8 cellular contexts compared by ENCODE assay signal in the genomic region with DNA sequence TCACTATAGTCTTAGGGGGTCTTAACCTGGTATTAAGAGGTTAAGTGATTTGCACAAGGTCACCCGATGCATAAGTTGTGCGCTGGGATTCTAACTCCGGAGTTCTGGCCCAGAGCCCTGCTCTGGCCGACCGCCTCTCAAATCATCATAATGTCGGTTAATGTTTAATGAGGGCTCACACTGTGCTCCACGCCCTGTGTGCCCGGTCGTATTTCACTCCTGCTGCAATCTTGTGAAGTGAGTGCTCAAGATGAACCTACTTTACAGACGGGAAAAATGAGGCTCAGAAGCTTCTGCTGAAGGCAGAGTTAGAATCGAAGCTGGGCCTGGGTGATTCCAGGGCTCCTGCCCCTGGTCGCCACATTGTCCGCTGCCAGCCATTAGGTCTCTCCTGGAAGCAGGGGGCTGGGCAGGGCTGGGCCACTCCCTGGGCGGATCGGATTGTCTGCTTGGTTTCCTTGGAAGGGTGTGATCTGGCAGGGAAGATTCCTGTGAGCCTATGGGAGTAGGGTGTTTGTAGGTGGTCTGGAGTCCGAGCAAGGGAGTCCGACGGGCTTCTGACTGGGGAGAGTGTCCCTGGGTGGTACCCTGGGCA. TPM values are rescaled to one million over a fixed set of nuclear protein-coding genes. Genes with fewer than 3 reads are reported as not detected.
DNase-seq lines count a peak whose midpoint lies in the region; ATAC-seq and TF ChIP-seq lines count a peak whose summit lies in the region.

No MANE protein-coding gene starts in this region.

- peaks cover 32% of the 10 kb centered on the region for H3K4me1 Mint-ChIP-seq in activated CD4-positive, alpha-beta T cell treated with anti-CD3 and anti-CD28 coated beads for 36 hours

- H3K27ac Mint-ChIP-seq in activated CD4-positive, alpha-beta T cell treated with anti-CD3 and anti-CD28 coated beads for 36 hours = no peak overlapping the region

- TF ChIP-seq CTCF in fibroblast of lung (conservative IDR thresholded peaks at IDR 0.05 in 1 of 2, IDR thresholded peaks at IDR 0.05 in 1 of 2; ENCODE audit: low read depth in 1 of 2, low read length in 2 of 2) (no peak), prostate gland (IDR thresholded peaks at IDR 0.05) (no peak), GM13977 (IDR thresholded peaks at IDR 0.05; ENCODE audit: extremely low read depth, insufficient read depth, missing control alignments) (no peak)

- H3K27me3 Mint-ChIP-seq in activated CD4-positive, alpha-beta T cell treated with anti-CD3 and anti-CD28 coated beads for 36 hours = no peaks in the 10 kb centered on the region

- H3K4me1 ChIP-seq in SJCRH30 (peaks cover 18% of the 10 kb centered on the region), fibroblast of lung (ENCODE audit: control insufficient read depth, extremely low read depth, insufficient read depth, low read length) (peaks cover 8% of the 10 kb centered on the region), prostate gland (replicated peaks) (peaks cover 44% of the 10 kb centered on the region)

- no peaks in the 10 kb centered on the region for H3K27me3 ChIP-seq in SJCRH30
- no peaks in the 10 kb centered on the region for H3K27me3 ChIP-seq in fibroblast of lung (ENCODE audit: control insufficient read depth, insufficient read depth, low read length)
- no peaks in the 10 kb centered on the region for H3K27me3 ChIP-seq in prostate gland (replicated peaks; ENCODE audit: insufficient read depth)

- no peak overlapping the region for H2AFZ ChIP-seq in fibroblast of lung (ENCODE audit: low read length)

- H3K9me3 ChIP-seq in SJCRH30 (replicated peaks) (no peaks in the 10 kb centered on the region), fibroblast of lung (ENCODE audit: control insufficient read depth, insufficient read depth, low read depth, low read length) (no peaks in the 10 kb centered on the region), prostate gland (no peaks in the 10 kb centered on the region)

- CTCF ChIA-PET in activated CD4-positive, alpha-beta T cell treated with anti-CD3 and anti-CD28 coated beads for 36 hours (lab: Charles Lee) = no interaction called here

- H3K4me2 ChIP-seq in fibroblast of lung (ENCODE audit: extremely low read depth, insufficient read depth, low read length) = peak overlapping the region; percentile 83

- H3K4me3 ChIP-seq in SJCRH30 (peak overlapping the region; percentile 85), fibroblast of lung (replicated peaks in 1 of 4; ENCODE audit: control extremely low read depth in 1 of 4, insufficient read depth in 1 of 4, low read depth in 3 of 4, low read length in 4 of 4) (peak overlapping the region; percentile 53 to 95 (median 78)), prostate gland (peak overlapping the region; percentile 60 to 85)

- no peak overlapping the region for H3K9ac ChIP-seq in fibroblast of lung (ENCODE audit: insufficient read depth, low read length)

- peak overlapping the region; percentile 82 for H3K4me3 Mint-ChIP-seq in activated CD4-positive, alpha-beta T cell treated with anti-CD3 and anti-CD28 coated beads for 36 hours

- POLR2A ChIA-PET in activated CD4-positive, alpha-beta T cell treated with anti-CD3 and anti-CD28 coated beads for 36 hours (lab: Charles Lee) = no interaction called here

- no peaks in the 10 kb centered on the region for H3K9me3 Mint-ChIP-seq in activated CD4-positive, alpha-beta T cell treated with anti-CD3 and anti-CD28 coated beads for 36 hours (ENCODE audit: low read depth)

- H4K20me1 ChIP-seq in fibroblast of lung (ENCODE audit: control insufficient read depth, extremely low read depth, insufficient read depth, low read length) = no peaks in the 10 kb centered on the region

- peaks cover 55% of the 10 kb centered on the region for H3K79me2 ChIP-seq in fibroblast of lung (ENCODE audit: control insufficient read depth, insufficient read depth, low read length)

- TF ChIP-seq POLR2A in prostate gland (IDR thresholded peaks at IDR 0.05) = no peak

- no peaks in the 10 kb centered on the region for H3K36me3 ChIP-seq in SJCRH30
- no peaks in the 10 kb centered on the region for H3K36me3 ChIP-seq in fibroblast of lung (ENCODE audit: control insufficient read depth, insufficient read depth, low read length)
- no peaks in the 10 kb centered on the region for H3K36me3 ChIP-seq in prostate gland

- 10% methylated on average over 18 of the region's 18 CpGs for WGBS in prostate gland

- in situ Hi-C loops in GM13977 (cut with MboI; ENCODE audit: low pct_unique_long_range_greater_than_20kb, low sequenced_read_pairs, unreplicated experiment) = loop anchor here (10.0 kb wide), 1 partner anchor 208 kb away; the partner anchor contains the start of gene GMFG

- no peak for DNase-seq in activated CD4-positive, alpha-beta T cell treated with anti-CD3 and anti-CD28 coated beads for 36 hours
- DNase-seq in activated CD4-positive, alpha-beta T cell treated with anti-CD3 and anti-CD28 coated beads, Interleukin-2, amount 50 U/mL, for 4 hours = no peak
- DNase-seq in SJCRH30 (no peak), fibroblast of lung (ENCODE audit: low read depth in 2 of 2) (peak; percentile 37 to 38), prostate gland (ENCODE audit: low spot score) (peak; percentile 72), GM13977 (ENCODE audit: low spot score) (no peak), SIG-M5 treated with dmso at 0.1 percent for 504 hours (lab: John Stamatoyannopoulos, UW; ENCODE audit: unreplicated experiment) (no peak)

- intact Hi-C loops in activated CD4-positive, alpha-beta T cell treated with anti-CD3 and anti-CD28 coated beads for 36 hours (cut with DNase I, micrococcal nuclease) = loop anchor here in 1 of 2 experiments (5.0 kb wide), 1 partner anchor 274 kb away; no protein-coding TSS in a partner anchor
- intact Hi-C loops in prostate gland (cut with DNase I) = loop anchor here (10.0 kb wide), 1 partner anchor 162 kb away; no protein-coding TSS in a partner anchor

- no peaks in the 10 kb centered on the region for H3K36me3 Mint-ChIP-seq in activated CD4-positive, alpha-beta T cell treated with anti-CD3 and anti-CD28 coated beads for 36 hours (ENCODE audit: low read depth)

- ATAC-seq in activated CD4-positive, alpha-beta T cell treated with anti-CD3 and anti-CD28 coated beads for 36 hours = no peak
- no peak for ATAC-seq in GM21381 (IDR thresholded peaks at IDR 0.05; ENCODE audit: unreplicated experiment)

- H3K27ac ChIP-seq in SJCRH30 (no peak overlapping the region), fibroblast of lung (ENCODE audit: insufficient read depth, low read length) (peak overlapping the region; percentile 7), prostate gland (peak overlapping the region; percentile 82 to 93)

RNA-seq across cellular contexts. Expression of gene PAK4, which starts 1.1 kb away (rescaled TPM):
- 10 to 100 TPM; 14.2 to 22.6 TPM for total RNA-seq in activated CD4-positive, alpha-beta T cell treated with anti-CD3 and anti-CD28 coated beads for 36 hours
- total RNA-seq in SJCRH30 (2014; rRNA removed; shearing (Covaris generic)) = 9.1 and 11.6 TPM in 2 replicates
- total RNA-seq in fibroblast of lung = 2.8 and 4.6 TPM in 2 replicates
- 8.4 and 17.7 TPM in 2 replicates for polyA plus RNA-seq in fibroblast of lung
- 16.0 and 33.5 TPM in 2 replicates for polyA plus RNA-seq in fibroblast of lung (2012)
- polyA minus RNA-seq in fibroblast of lung (ENCODE audit: low replicate concordance) = 50.7 and 112 TPM in 2 replicates
- 100 to 1,000 TPM; 111 to 123 TPM for total RNA-seq in prostate gland

RNA-seq across cellular contexts. Expression of gene ACP7, which starts 42.5 kb away (rescaled TPM):
- not detected for total RNA-seq in activated CD4-positive, alpha-beta T cell treated with anti-CD3 and anti-CD28 coated beads for 36 hours
- total RNA-seq in SJCRH30 (2014; rRNA removed; shearing (Covaris generic)) = not detected in 2 replicates
- total RNA-seq in fibroblast of lung (not detected in 2 replicates), prostate gland (under 1 TPM in 1 of 2 donors, not detected in 1; 0.80 TPM)
- 0.02 TPM in 1 of 2 replicates, not detected in the other for polyA plus RNA-seq in fibroblast of lung
- polyA plus RNA-seq in fibroblast of lung (2012) = 0.24 TPM in 1 of 2 replicates, not detected in the other
- 0.78 TPM in 1 of 2 replicates, not detected in the other for polyA minus RNA-seq in fibroblast of lung (ENCODE audit: low replicate concordance)

Comparison
In these comparisons a context has a peak if more than half of its experiments do, and no peak if none do; other contexts are left out.
1. DNase-seq: peak in fibroblast of lung (2 of 2) and prostate gland (single experiment); none in activated CD4-positive, alpha-beta T cell treated with anti-CD3 and anti-CD28 coated beads for 36 hours (single experiment), activated CD4-positive, alpha-beta T cell treated with anti-CD3 and anti-CD28 coated beads, Interleukin-2, amount 50 U/mL, for 4 hours (0 of 2), SJCRH30 (0 of 2), GM13977 (single experiment) and SIG-M5 treated with dmso at 0.1 percent for 504 hours (single experiment).
2. Peak in every context shown above with its lines, with median percentiles within 50 percentile points of each other: H3K4me3 ChIP-seq.